Comparison of ENCODE assay signal across 8 cellular contexts in the genomic region with DNA sequence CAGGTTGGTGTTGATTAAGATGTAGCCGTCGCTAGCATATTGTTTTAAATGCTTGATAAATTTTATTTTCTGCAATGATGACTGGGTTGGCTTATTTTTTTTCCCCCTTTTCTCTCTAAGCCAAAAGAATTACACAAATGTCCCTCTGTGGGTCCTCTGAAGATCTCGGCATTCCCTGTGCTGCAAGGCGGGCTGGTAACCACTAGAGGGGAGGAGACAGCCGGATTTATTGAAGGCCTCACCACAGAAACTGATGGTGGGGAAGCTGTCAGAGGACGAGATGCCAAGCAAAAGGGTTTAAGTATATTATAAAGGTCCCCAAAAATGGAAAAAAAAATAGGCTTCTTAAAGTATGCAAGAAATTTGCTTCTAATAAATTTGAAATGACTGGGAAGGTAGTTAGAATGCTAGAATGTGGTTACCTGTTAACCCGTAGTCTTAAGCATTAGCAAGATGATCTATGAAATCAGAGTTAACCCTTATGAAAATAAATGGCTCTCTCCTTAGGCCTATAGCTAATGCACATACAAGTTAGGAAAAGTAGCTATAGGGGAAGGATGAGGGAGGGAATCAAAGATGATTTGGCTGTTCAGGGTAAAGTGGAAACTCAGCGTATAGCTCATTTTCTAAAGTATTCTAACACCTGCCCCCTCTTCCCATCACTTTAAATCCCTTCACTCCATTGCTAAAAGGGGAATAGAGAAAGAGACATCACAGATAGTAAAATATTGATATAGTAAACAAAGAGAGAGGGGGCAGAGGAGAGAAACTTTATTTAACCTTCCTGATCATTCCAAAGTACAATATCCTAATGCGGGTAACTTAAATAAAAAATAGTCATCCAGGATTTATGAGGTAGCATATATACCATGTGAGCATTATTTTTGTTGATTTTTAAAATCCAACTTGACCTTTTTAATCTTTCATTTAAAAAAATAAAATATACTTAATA.
DNase-seq lines count a peak whose midpoint lies in the region; ATAC-seq, FAIRE-seq and TF ChIP-seq lines count a peak whose summit lies in the region.
"Had no signal": no experiment of that assay in that cellular context is flagged by ENCODE, and none has a peak within 500 bp of the region (broad histone marks: within the 10 kb centered on the region; RNA-seq: fewer than 3 reads in every experiment).

No MANE protein-coding gene starts in this region.

- H3K4me3 ChIP-seq in PC-9 (no peak overlapping the region), small intestine (ENCODE audit: low read depth in 1 of 2, low read length in 2 of 2) (no peak overlapping the region), sigmoid colon (no peak overlapping the region)

- intact Hi-C loops in PC-9 (cut with micrococcal nuclease; ENCODE audit: unreplicated experiment) (no loop called here), sigmoid colon (cut with DNase I) (no loop called here)

- TF ChIP-seq CTCF in GM12872 (IDR thresholded peaks at IDR 0.05; ENCODE audit: insufficient read depth, low read depth, low read length) (peak; percentile 46), PC-9 (conservative IDR thresholded peaks at IDR 0.05) (peak; percentile 64), foreskin keratinocyte (conservative IDR thresholded peaks at IDR 0.05) (peak; percentile 50), sigmoid colon (IDR thresholded peaks at IDR 0.05) (peak in 1 of 4 experiments; percentile 28)

- TF ChIP-seq EP300 in sigmoid colon (IDR thresholded peaks at IDR 0.05): no peak

- H3K4me1 ChIP-seq in PC-9 (replicated peaks; ENCODE audit: insufficient read depth): no peaks in the 10 kb centered on the region
- no peaks in the 10 kb centered on the region for H3K4me1 ChIP-seq in foreskin keratinocyte
- H3K4me1 ChIP-seq in small intestine (ENCODE audit: control insufficient read depth in 2 of 2, insufficient read depth in 1 of 2, low read depth in 1 of 2, low read length in 1 of 2): no peaks in the 10 kb centered on the region
- H3K4me1 ChIP-seq in sigmoid colon: peaks cover 0 to 1% (median 0%) of the 10 kb centered on the region in 4 donors

- no peak for TF ChIP-seq POLR2A in sigmoid colon (IDR thresholded peaks at IDR 0.05)

- no peaks in the 10 kb centered on the region for H3K27me3 Mint-ChIP-seq in effector memory CD8-positive, alpha-beta T cell

- BruUV-seq in PC-9 (replicated peaks; lab: Mats Ljungman, UMichigan): no TSS peak

- no peak overlapping the region for H3K4me2 ChIP-seq in PC-9

- H3K9me2 ChIP-seq in PC-9 (ENCODE audit: insufficient read depth): no peaks in the 10 kb centered on the region

- H3K79me2 ChIP-seq in PC-9 (ENCODE audit: low read depth): no peaks in the 10 kb centered on the region

- no peak for FAIRE-seq in small intestine (lab: Jason Lieb, UNC)
- FAIRE-seq: TTC549 had no signal

- DNase-seq in PC-9 (peak in 1 of 2 experiments; percentile 4), foreskin keratinocyte (peak in 1 of 2 donors; percentile 12), small intestine (peak; percentile 27), sigmoid colon (no peak)
- DNase-seq in effector memory CD8-positive, alpha-beta T cell: no peak

- no peak overlapping the region for H3K27ac Mint-ChIP-seq in effector memory CD8-positive, alpha-beta T cell

- H3K27me3 ChIP-seq in PC-9 (ENCODE audit: insufficient read depth, low read depth) (peaks cover 13% of the 10 kb centered on the region; the same call in 1 of the 2 replicates), foreskin keratinocyte (no peaks in the 10 kb centered on the region), small intestine (ENCODE audit: control insufficient read depth in 2 of 2, insufficient read depth in 2 of 2, low read length in 2 of 2) (no peaks in the 10 kb centered on the region), sigmoid colon (no peaks in the 10 kb centered on the region)

- H3K9me3 Mint-ChIP-seq in effector memory CD8-positive, alpha-beta T cell: peaks cover 7 to 22% of the 10 kb centered on the region in 2 donors

- H4K20me1 ChIP-seq in PC-9 (ENCODE audit: insufficient read depth): no peaks in the 10 kb centered on the region

- CTCF ChIA-PET in PC-9 (lab: Charles Lee): no interaction called here

- WGBS in small intestine, 3 donors: 33 to 39% (median 36%) methylated on average over 9 of the region's 9 CpGs
- WGBS in sigmoid colon, 2 donors: 39 to 40% methylated on average over 9 of the region's 9 CpGs

- ATAC-seq in HG03159 (IDR thresholded peaks at IDR 0.05; ENCODE audit: unreplicated experiment): peak; percentile 59
- ATAC-seq in foreskin keratinocyte: peak; percentile 43
- no peak for ATAC-seq in effector memory CD8-positive, alpha-beta T cell (replicated peaks)

- no peaks in the 10 kb centered on the region for H3K9me3 ChIP-seq in PC-9 (ENCODE audit: insufficient read depth, low read depth)
- H3K9me3 ChIP-seq in small intestine (ENCODE audit: control insufficient read depth, low read depth): no peaks in the 10 kb centered on the region
- no peaks in the 10 kb centered on the region for H3K9me3 ChIP-seq in sigmoid colon

- H3K4me1 Mint-ChIP-seq in effector memory CD8-positive, alpha-beta T cell (ENCODE audit: low read depth in 2 of 2): no peaks in the 10 kb centered on the region

- POLR2A ChIA-PET in PC-9 (lab: Charles Lee; ENCODE audit: unreplicated experiment): no interaction called here

- no peak overlapping the region for H3K4me3 Mint-ChIP-seq in effector memory CD8-positive, alpha-beta T cell

- H3K36me3 Mint-ChIP-seq in effector memory CD8-positive, alpha-beta T cell (ENCODE audit: insufficient read depth): no peaks in the 10 kb centered on the region

- H3K36me3 ChIP-seq in PC-9 (ENCODE audit: low read depth) (no peaks in the 10 kb centered on the region), small intestine (ENCODE audit: control insufficient read depth in 2 of 2, insufficient read depth in 2 of 2, low read length in 2 of 2) (no peaks in the 10 kb centered on the region), sigmoid colon (no peaks in the 10 kb centered on the region)

- H3F3A ChIP-seq in PC-9 (ENCODE audit: insufficient read depth, low read depth): no peaks in the 10 kb centered on the region

- no peak overlapping the region for H2AFZ ChIP-seq in PC-9

- H3K27ac ChIP-seq in PC-9 (no peak overlapping the region), foreskin keratinocyte (no peak overlapping the region), small intestine (ENCODE audit: low read depth in 1 of 2, low read length in 1 of 2) (no peak overlapping the region), sigmoid colon (no peak overlapping the region)
